In the genomic region with DNA sequence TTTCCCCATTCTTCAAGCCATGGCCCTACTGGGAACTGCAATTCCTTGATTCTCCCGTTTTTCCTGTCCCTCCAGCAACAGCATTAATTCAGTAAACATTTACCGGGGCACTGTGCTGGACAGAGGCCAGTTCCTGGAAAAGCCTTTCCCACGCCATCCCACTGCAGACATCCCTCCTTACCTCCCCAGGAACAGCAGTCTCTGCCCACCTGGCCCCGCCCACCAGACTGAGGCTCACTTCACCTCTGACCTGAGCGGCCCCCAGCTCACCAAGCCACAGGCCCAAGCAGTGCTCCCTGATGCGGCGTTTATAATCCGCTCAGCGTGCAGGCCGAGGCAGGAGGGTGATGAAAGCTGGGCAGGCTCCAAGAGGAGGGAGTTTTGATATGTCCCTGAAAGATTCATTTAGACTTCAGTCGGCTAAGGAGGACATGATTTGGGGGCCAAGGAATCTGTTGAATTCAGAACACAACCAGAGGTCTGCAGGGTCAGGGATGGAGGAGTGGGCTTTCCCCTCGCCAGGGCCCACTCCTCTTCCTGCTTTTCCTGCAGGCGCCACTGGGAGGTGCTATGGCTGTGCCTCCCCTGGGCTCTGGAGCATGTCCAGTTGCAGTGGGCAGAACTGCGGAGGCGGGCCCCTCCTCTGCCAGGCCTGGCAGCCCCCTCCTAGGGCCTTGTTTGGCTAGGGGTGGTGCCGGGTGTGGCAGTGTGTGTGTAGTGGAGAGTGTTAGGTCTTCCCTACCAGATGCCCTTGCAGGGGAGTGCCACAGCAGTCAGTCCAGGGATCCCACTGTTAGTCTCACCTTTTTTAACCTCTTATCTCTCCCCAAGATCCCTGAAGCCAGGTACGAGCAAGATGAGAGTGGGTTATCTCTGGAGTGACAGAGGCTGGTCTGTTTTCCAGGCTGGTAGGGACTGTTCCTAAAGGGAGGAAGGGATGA, we compare ENCODE assay signal across 9 cellular contexts. TPM values are rescaled to one million over a fixed set of nuclear protein-coding genes. Genes with fewer than 3 reads are reported as not detected.
DNase-seq lines count a peak whose midpoint lies in the region; TF ChIP-seq lines count a peak whose summit lies in the region.
"Had no signal": no experiment of that assay in that cellular context is flagged by ENCODE, and none has a peak within 500 bp of the region (broad histone marks: within the 10 kb centered on the region; RNA-seq: fewer than 3 reads in every experiment).

No MANE protein-coding gene starts in this region.

- H3K27ac ChIP-seq in VCaP (peak overlapping the region; percentile 41), right atrium auricular region (peak overlapping the region; percentile 86 to 88)

- no peaks in the 10 kb centered on the region for H3K27me3 ChIP-seq in right atrium auricular region
- no peaks in the 10 kb centered on the region for H3K27me3 ChIP-seq in skeletal muscle satellite cell (ENCODE audit: control insufficient read depth, insufficient read depth, low read length)

- H3K36me3 ChIP-seq in right atrium auricular region (peaks cover 55% of the 10 kb centered on the region), skeletal muscle satellite cell (ENCODE audit: insufficient read depth, low read length) (peaks cover 38% of the 10 kb centered on the region)

- DNase-seq in GM12864 (ENCODE audit: low read depth) = no peak
- no peak for DNase-seq in right atrium auricular region (ENCODE audit: low spot score)
- DNase-seq in NCI-H510A (lab: John Stamatoyannopoulos, UW) = no peak
- DNase-seq in stimulated activated CD4-positive, alpha-beta T cell treated with anti-CD3 and anti-CD28 coated beads, Interleukin-12 subunit alpha, Interleukin-12 subunit beta, amount 100 ng/mL, for 4 hours = no peak
- DNase-seq in middle frontal gyrus (ENCODE audit: extremely low spot score, low spot score) = no peak
- no peak for DNase-seq in SHP77 treated with DMSO at 0.1 percent for 48 hours (lab: John Stamatoyannopoulos, UW)

- peak overlapping the region; percentile 99 for H3K4me2 ChIP-seq in skeletal muscle satellite cell (ENCODE audit: low read length)

- H3K9me3 ChIP-seq in right atrium auricular region (no peaks in the 10 kb centered on the region), skeletal muscle satellite cell (replicated peaks; ENCODE audit: low read length) (no peaks in the 10 kb centered on the region)

- H3K4me1 ChIP-seq in right atrium auricular region = peaks cover 0 to 51% of the 10 kb centered on the region in 2 donors
- peaks cover 44% of the 10 kb centered on the region for H3K4me1 ChIP-seq in skeletal muscle satellite cell (ENCODE audit: control insufficient read depth, insufficient read depth, low read length)

- TF ChIP-seq CTCF in GM12864 (IDR thresholded peaks at IDR 0.05; ENCODE audit: low read depth, low read length, missing control alignments) (peak; percentile 31), VCaP (conservative IDR thresholded peaks at IDR 0.05) (peak; percentile 56), right atrium auricular region (IDR thresholded peaks at IDR 0.05) (peak; percentile 44 to 68)

- peak overlapping the region; percentile 99 for H3K9ac ChIP-seq in skeletal muscle satellite cell (ENCODE audit: low read depth, low read length)

- H3K4me3 ChIP-seq in GM12864 (ENCODE audit: low read depth, low read length) (no peak overlapping the region), right atrium auricular region (peak overlapping the region; percentile 58 to 62), skeletal muscle satellite cell (ENCODE audit: low read length) (peak overlapping the region; percentile 97)
- H3K4me3 ChIP-seq: lung had no signal

RNA-seq across cellular contexts. Expression of a gene that starts 1.4 kb away (rescaled TPM):
- total RNA-seq in right atrium auricular region = 1,000 to 10,000 TPM in 1 of 2 donors, 100 to 1,000 TPM in 1; 442 to 1,859 TPM
- 22.3 and 325 TPM in 2 replicates for total RNA-seq in skeletal muscle satellite cell (2012; rRNA removed)

RNA-seq across cellular contexts. Expression of a gene that starts 19.2 kb away (rescaled TPM):
- total RNA-seq in right atrium auricular region = 10 to 100 TPM; 19.1 to 33.0 TPM
- 7.4 and 9.2 TPM in 2 replicates for total RNA-seq in skeletal muscle satellite cell (2012; rRNA removed)

RNA-seq across cellular contexts. Expression of a gene that starts 34.1 kb away (rescaled TPM):
- 10 to 100 TPM; 25.3 to 32.8 TPM for total RNA-seq in right atrium auricular region
- total RNA-seq in skeletal muscle satellite cell (2012; rRNA removed) = 48.7 and 52.6 TPM in 2 replicates

RNA-seq across cellular contexts. Expression of a gene that starts 34.7 kb away (rescaled TPM):
- 10 to 100 TPM; 11.0 to 11.5 TPM for total RNA-seq in right atrium auricular region
- 6.6 and 7.4 TPM in 2 replicates for total RNA-seq in skeletal muscle satellite cell (2012; rRNA removed)

RNA-seq across cellular contexts. Expression of a gene that starts 53.7 kb away (rescaled TPM):
- total RNA-seq in right atrium auricular region = 10 to 100 TPM; 41.1 to 65.8 TPM
- total RNA-seq in skeletal muscle satellite cell (2012; rRNA removed) = 101 and 122 TPM in 2 replicates
